Comparison of ENCODE assay signal across 1 cellular context in the genomic region with DNA sequence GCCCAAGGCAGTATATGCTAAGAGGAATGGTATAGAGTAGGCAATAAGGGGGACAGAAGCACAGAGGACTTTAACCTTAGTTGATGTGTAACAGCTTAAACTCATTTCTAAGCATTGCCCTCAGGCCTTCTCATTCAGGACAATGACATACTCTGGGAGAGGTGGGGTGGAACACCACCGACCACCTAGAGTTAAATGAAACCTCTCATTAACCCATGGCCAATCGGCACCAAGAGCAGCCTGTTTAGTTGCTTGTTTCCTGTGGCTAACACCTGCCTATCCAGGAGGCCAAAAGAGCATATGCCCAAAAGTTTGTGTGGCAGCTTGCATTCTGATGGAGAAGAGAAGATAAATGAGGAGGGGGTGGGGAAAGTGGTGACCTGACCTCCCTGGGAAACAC.
TF ChIP-seq lines count a peak whose summit lies in the region.

No MANE protein-coding gene starts in this region.

TF ChIP-seq in SK-N-SH treated with all-trans-retinoic acid at 6 μM for 48 hours, 23 proteins besides CTCF, POLR2A, EP300 and RAD21 (continued from another document):
- TF ChIP-seq, protein P1, sequence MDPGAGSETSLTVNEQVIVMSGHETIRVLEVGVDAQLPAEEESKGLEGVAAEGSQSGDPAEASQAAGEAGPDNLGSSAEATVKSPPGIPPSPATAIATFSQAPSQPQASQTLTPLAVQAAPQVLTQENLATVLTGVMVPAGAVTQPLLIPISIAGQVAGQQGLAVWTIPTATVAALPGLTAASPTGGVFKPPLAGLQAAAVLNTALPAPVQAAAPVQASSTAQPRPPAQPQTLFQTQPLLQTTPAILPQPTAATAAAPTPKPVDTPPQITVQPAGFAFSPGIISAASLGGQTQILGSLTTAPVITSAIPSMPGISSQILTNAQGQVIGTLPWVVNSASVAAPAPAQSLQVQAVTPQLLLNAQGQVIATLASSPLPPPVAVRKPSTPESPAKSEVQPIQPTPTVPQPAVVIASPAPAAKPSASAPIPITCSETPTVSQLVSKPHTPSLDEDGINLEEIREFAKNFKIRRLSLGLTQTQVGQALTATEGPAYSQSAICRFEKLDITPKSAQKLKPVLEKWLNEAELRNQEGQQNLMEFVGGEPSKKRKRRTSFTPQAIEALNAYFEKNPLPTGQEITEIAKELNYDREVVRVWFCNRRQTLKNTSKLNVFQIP (CRISPR knock-in tag; IDR thresholded peaks at IDR 0.05; ENCODE audit: borderline replicate concordance, low read depth): no peak
- no peak for TF ChIP-seq PPARA (CRISPR knock-in tag; IDR thresholded peaks at IDR 0.05; ENCODE audit: borderline replicate concordance)
- TF ChIP-seq ZNF8 (CRISPR knock-in tag; IDR thresholded peaks at IDR 0.05): no peak
- TF ChIP-seq BACH2 (CRISPR knock-in tag; IDR thresholded peaks at IDR 0.05; ENCODE audit: borderline replicate concordance): no peak
- no peak for TF ChIP-seq CSDC2 (CRISPR knock-in tag; IDR thresholded peaks at IDR 0.05)
- TF ChIP-seq ISL1 (CRISPR knock-in tag; IDR thresholded peaks at IDR 0.05): no peak
- no peak for TF ChIP-seq ZNF565 (CRISPR knock-in tag; conservative IDR thresholded peaks at IDR 0.05; ENCODE audit: low read depth)
- TF ChIP-seq, protein P2, sequence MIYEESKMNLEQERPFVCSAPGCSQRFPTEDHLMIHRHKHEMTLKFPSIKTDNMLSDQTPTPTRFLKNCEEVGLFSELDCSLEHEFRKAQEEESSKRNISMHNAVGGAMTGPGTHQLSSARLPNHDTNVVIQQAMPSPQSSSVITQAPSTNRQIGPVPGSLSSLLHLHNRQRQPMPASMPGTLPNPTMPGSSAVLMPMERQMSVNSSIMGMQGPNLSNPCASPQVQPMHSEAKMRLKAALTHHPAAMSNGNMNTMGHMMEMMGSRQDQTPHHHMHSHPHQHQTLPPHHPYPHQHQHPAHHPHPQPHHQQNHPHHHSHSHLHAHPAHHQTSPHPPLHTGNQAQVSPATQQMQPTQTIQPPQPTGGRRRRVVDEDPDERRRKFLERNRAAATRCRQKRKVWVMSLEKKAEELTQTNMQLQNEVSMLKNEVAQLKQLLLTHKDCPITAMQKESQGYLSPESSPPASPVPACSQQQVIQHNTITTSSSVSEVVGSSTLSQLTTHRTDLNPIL (CRISPR knock-in tag; IDR thresholded peaks at IDR 0.05; ENCODE audit: low read depth): no peak
